ENCODE assay signal across 9 cellular contexts in genomic region chr5:78518365-78519197, GRCh38.
DNase-seq lines count a peak whose midpoint lies in the region; ATAC-seq and TF ChIP-seq lines count a peak whose summit lies in the region.
"Had no signal": no experiment of that assay in that cellular context is flagged by ENCODE, and none has a peak within 500 bp of the region (broad histone marks: within the 10 kb centered on the region; RNA-seq: fewer than 3 reads in every experiment).

No MANE protein-coding gene starts in this region.

- H3K27ac Mint-ChIP-seq in brain = peak overlapping the region in 3 of 5 experiments; percentile 24 to 89 (median 81)
- H3K27ac Mint-ChIP-seq in activated CD4-positive, alpha-beta T cell treated with anti-CD3 and anti-CD28 coated beads, Interleukin-2, amount 10 ng/mL, durations not matched to agents 7 days and 5 days = no peak overlapping the region
- H3K27ac Mint-ChIP-seq: natural killer cell had no signal

- no peaks in the 10 kb centered on the region for H3K27me3 Mint-ChIP-seq in brain
- H3K27me3 Mint-ChIP-seq in activated CD4-positive, alpha-beta T cell treated with anti-CD3 and anti-CD28 coated beads, Interleukin-2, amount 10 ng/mL, durations not matched to agents 7 days and 5 days = peaks cover 30% of the 10 kb centered on the region

- CTCF ChIA-PET in activated CD4-positive, alpha-beta T cell treated with anti-CD3 and anti-CD28 coated beads, Interleukin-2, amount 10 ng/mL, durations not matched to agents 7 days and 5 days (lab: Charles Lee) = interaction anchor here (1.0 to 1.4 kb wide), 3 partner anchors 14 to 130 kb away, joined by 3 to 4 read pairs (median 4); partner anchors contain the start of gene LHFPL2

- peak; percentile 57 for DNase-seq in HK-2 (ENCODE audit: unreplicated experiment)
- DNase-seq in islet precursor cell = peak; percentile 90
- DNase-seq in stromal cell of bone marrow (ENCODE audit: low read depth) = peak; percentile 77
- DNase-seq in NCI-H2227 treated with DMSO at 0.1 percent for 48 hours (lab: John Stamatoyannopoulos, UW) = no peak
- DNase-seq in stimulated activated CD4-positive, alpha-beta T cell treated with anti-CD3 and anti-CD28 coated beads, Interleukin-4, amount 100 ng/mL, for 24 hours = no peak
- DNase-seq in activated CD4-positive, alpha-beta T cell treated with anti-CD3 and anti-CD28 coated beads, Interleukin-2, amount 10 ng/mL, durations not matched to agents 7 days and 5 days = no peak
- DNase-seq: natural killer cell had no signal

- TF ChIP-seq CTCF in brain (conservative IDR thresholded peaks at IDR 0.05) = no peak

- peaks cover 65% of the 10 kb centered on the region for H3K4me1 Mint-ChIP-seq in brain
- no peaks in the 10 kb centered on the region for H3K4me1 Mint-ChIP-seq in activated CD4-positive, alpha-beta T cell treated with anti-CD3 and anti-CD28 coated beads, Interleukin-2, amount 10 ng/mL, durations not matched to agents 7 days and 5 days
- H3K4me1 Mint-ChIP-seq: natural killer cell had no signal

- peaks cover 13% of the 10 kb centered on the region for H3K36me3 Mint-ChIP-seq in brain
- H3K36me3 Mint-ChIP-seq in activated CD4-positive, alpha-beta T cell treated with anti-CD3 and anti-CD28 coated beads, Interleukin-2, amount 10 ng/mL, durations not matched to agents 7 days and 5 days (ENCODE audit: low read depth) = no peaks in the 10 kb centered on the region
- H3K36me3 Mint-ChIP-seq: natural killer cell had no signal

- peaks cover 0 to 4% (median 0%) of the 10 kb centered on the region in 5 experiments for H3K9me3 Mint-ChIP-seq in brain
- H3K9me3 Mint-ChIP-seq in activated CD4-positive, alpha-beta T cell treated with anti-CD3 and anti-CD28 coated beads, Interleukin-2, amount 10 ng/mL, durations not matched to agents 7 days and 5 days = no peaks in the 10 kb centered on the region
- H3K9me3 Mint-ChIP-seq: natural killer cell had no signal

- no peak for ATAC-seq in HG03342 (IDR thresholded peaks at IDR 0.05; ENCODE audit: unreplicated experiment)
- ATAC-seq: natural killer cell had no signal

- H3K4me3 Mint-ChIP-seq in brain = no peak overlapping the region
- no peak overlapping the region for H3K4me3 Mint-ChIP-seq in activated CD4-positive, alpha-beta T cell treated with anti-CD3 and anti-CD28 coated beads, Interleukin-2, amount 10 ng/mL, durations not matched to agents 7 days and 5 days
- H3K4me3 Mint-ChIP-seq: natural killer cell had no signal

- POLR2A ChIA-PET in activated CD4-positive, alpha-beta T cell treated with anti-CD3 and anti-CD28 coated beads, Interleukin-2, amount 10 ng/mL, durations not matched to agents 7 days and 5 days (lab: Charles Lee) = no interaction called here

Comparison
In these comparisons a context has a peak if more than half of its experiments do, and no peak if none do; other contexts are left out.
1. DNase-seq: peak in HK-2 (single experiment), islet precursor cell (single experiment) and stromal cell of bone marrow (single experiment); none in NCI-H2227 treated with DMSO at 0.1 percent for 48 hours (single experiment), stimulated activated CD4-positive, alpha-beta T cell treated with anti-CD3 and anti-CD28 coated beads, Interleukin-4, amount 100 ng/mL, for 24 hours (single experiment) and activated CD4-positive, alpha-beta T cell treated with anti-CD3 and anti-CD28 coated beads, Interleukin-2, amount 10 ng/mL, durations not matched to agents 7 days and 5 days (single experiment).